In genomic region chr15:72585025-72585424, GRCh38 we compare ENCODE assay signal across 18 cellular contexts.
A peak's percentile ranks its signal among the peaks of the same experiment; 100 is the strongest.
DNase-seq lines count a peak whose midpoint lies in the region; ATAC-seq, FAIRE-seq and TF ChIP-seq lines count a peak whose summit lies in the region.
"Had no signal": no experiment of that assay in that cellular context is flagged by ENCODE, and none has a peak within 500 bp of the region (broad histone marks: within the 10 kb centered on the region; RNA-seq: fewer than 3 reads in every experiment).

No MANE protein-coding gene starts in this region.

- H2AFZ ChIP-seq in K562 (ENCODE audit: low read depth, low read length): no peak overlapping the region
- H2AFZ ChIP-seq: GM23248 had no signal

- CTCF ChIA-PET in activated naive CD4-positive, alpha-beta T cell treated with anti-CD3 and anti-CD28 coated beads, Interleukin-2, amount 10 ng/mL, durations not matched to agents 7 days and 5 days (lab: Charles Lee): interaction anchor here (1.0 to 1.5 kb wide), 3 partner anchors 10 to 272 kb away, joined by 3 to 4 read pairs (median 4); no protein-coding TSS in a partner anchor
- CTCF ChIA-PET in K562 (lab: Yijun Ruan, JAX; ENCODE audit: low intra/inter-chr PET ratio): no interaction called here

- no peak for TF ChIP-seq EP300 in K562 (IDR thresholded peaks at IDR 0.05; ENCODE audit: low read length)

- no peaks in the 10 kb centered on the region for H3K4me1 ChIP-seq in K562 (replicated peaks in 1 of 2; ENCODE audit: control insufficient read depth in 2 of 2, insufficient read depth in 2 of 2, low read length in 2 of 2)
- H3K4me1 ChIP-seq in spleen: no peaks in the 10 kb centered on the region
- no peaks in the 10 kb centered on the region for H3K4me1 ChIP-seq in BE2C
- H3K4me1 ChIP-seq: Caco-2, HAP-1 had no signal

- TF ChIP-seq POLR2A in K562 (conservative IDR thresholded peaks at IDR 0.05): no peak
- no peak for TF ChIP-seq POLR2A in spleen (IDR thresholded peaks at IDR 0.05)

- no peaks in the 10 kb centered on the region for H3K9me3 Mint-ChIP-seq in activated naive CD4-positive, alpha-beta T cell treated with anti-CD3 and anti-CD28 coated beads, Interleukin-2, amount 50 U/mL, for 24 hours
- no peaks in the 10 kb centered on the region for H3K9me3 Mint-ChIP-seq in activated naive CD4-positive, alpha-beta T cell treated with anti-CD3 and anti-CD28 coated beads, Interleukin-2, amount 10 ng/mL, durations not matched to agents 7 days and 5 days
- H3K9me3 Mint-ChIP-seq in HFFc6 (no peaks in the 10 kb centered on the region), naive B cell (no peaks in the 10 kb centered on the region)
- H3K9me3 Mint-ChIP-seq: CD4-positive, alpha-beta T cell had no signal

- no peaks in the 10 kb centered on the region for H3K27me3 ChIP-seq in K562 (ENCODE audit: control insufficient read depth in 2 of 2, insufficient read depth in 2 of 2, low read length in 2 of 2)
- no peaks in the 10 kb centered on the region for H3K27me3 ChIP-seq in spleen (replicated peaks in 1 of 7)
- H3K27me3 ChIP-seq in BE2C: no peaks in the 10 kb centered on the region

- H3K9me3 ChIP-seq in K562 (replicated peaks; ENCODE audit: control insufficient read depth, insufficient read depth, low read depth, low read length) (no peaks in the 10 kb centered on the region), spleen (no peaks in the 10 kb centered on the region), BE2C (no peaks in the 10 kb centered on the region)
- H3K9me3 ChIP-seq: Caco-2, HAP-1 had no signal

- H3K9me1 ChIP-seq in K562 (ENCODE audit: control insufficient read depth, insufficient read depth, low read length): no peaks in the 10 kb centered on the region

- H3K4me2 ChIP-seq in K562 (ENCODE audit: insufficient read depth, low read length): no peak overlapping the region

- H3K27ac ChIP-seq in K562 (ENCODE audit: extremely low read depth, low read depth, low read length): no peak overlapping the region
- H3K27ac ChIP-seq in spleen: no peak overlapping the region
- H3K27ac ChIP-seq: C4-2B, GM23248 had no signal

- peak overlapping the region; percentile 25 for H3K27ac Mint-ChIP-seq in activated naive CD4-positive, alpha-beta T cell treated with anti-CD3 and anti-CD28 coated beads, Interleukin-2, amount 50 U/mL, for 24 hours
- no peak overlapping the region for H3K27ac Mint-ChIP-seq in activated naive CD4-positive, alpha-beta T cell treated with anti-CD3 and anti-CD28 coated beads, Interleukin-2, amount 10 ng/mL, durations not matched to agents 7 days and 5 days
- peak overlapping the region; percentile 21; the same call in 1 of the 2 replicates for H3K27ac Mint-ChIP-seq in HFFc6
- peak overlapping the region in 4 of 6 donors; percentile 11 to 69 (median 18) for H3K27ac Mint-ChIP-seq in naive B cell
- H3K27ac Mint-ChIP-seq: CD4-positive, alpha-beta T cell had no signal

- peaks cover 13% of the 10 kb centered on the region for H3K36me3 Mint-ChIP-seq in activated naive CD4-positive, alpha-beta T cell treated with anti-CD3 and anti-CD28 coated beads, Interleukin-2, amount 50 U/mL, for 24 hours
- H3K36me3 Mint-ChIP-seq in activated naive CD4-positive, alpha-beta T cell treated with anti-CD3 and anti-CD28 coated beads, Interleukin-2, amount 10 ng/mL, durations not matched to agents 7 days and 5 days: peaks cover 34% of the 10 kb centered on the region
- H3K36me3 Mint-ChIP-seq in HFFc6 (ENCODE audit: low read depth): peaks cover 33% of the 10 kb centered on the region
- peaks cover 13 to 20% of the 10 kb centered on the region in 2 donors for H3K36me3 Mint-ChIP-seq in naive B cell

- H3K79me2 ChIP-seq in K562 (ENCODE audit: control insufficient read depth, insufficient read depth, low read length): no peaks in the 10 kb centered on the region

- no peak overlapping the region for H3K9ac ChIP-seq in K562 (ENCODE audit: insufficient read depth in 1 of 2, low read depth in 2 of 2, low read length in 2 of 2)
- H3K9ac ChIP-seq: GM23248 had no signal

- intact Hi-C loops in K562 (cut with micrococcal nuclease): loop anchor here (10.0 kb wide), 1 partner anchor 270 kb away; no protein-coding TSS in a partner anchor
- intact Hi-C loops in spleen (cut with DNase I; ENCODE audit: low total_unique reads): no loop called here

- no peaks in the 10 kb centered on the region for H3K4me1 Mint-ChIP-seq in activated naive CD4-positive, alpha-beta T cell treated with anti-CD3 and anti-CD28 coated beads, Interleukin-2, amount 50 U/mL, for 24 hours
- H3K4me1 Mint-ChIP-seq in activated naive CD4-positive, alpha-beta T cell treated with anti-CD3 and anti-CD28 coated beads, Interleukin-2, amount 10 ng/mL, durations not matched to agents 7 days and 5 days: no peaks in the 10 kb centered on the region
- H3K4me1 Mint-ChIP-seq in HFFc6 (ENCODE audit: low read depth): peaks cover 27% of the 10 kb centered on the region
- no peaks in the 10 kb centered on the region for H3K4me1 Mint-ChIP-seq in naive B cell

- POLR2A ChIA-PET in K562 (lab: Yijun Ruan, JAX): interaction anchor here (1.0 kb wide), 1 partner anchor 9 kb away, joined by 3 read pairs; no protein-coding TSS in a partner anchor

- no peaks in the 10 kb centered on the region for H4K20me1 ChIP-seq in K562 (replicated peaks; ENCODE audit: control insufficient read depth, insufficient read depth, low read length)

- no TSS peak for BruUV-seq in K562 (replicated peaks; lab: Mats Ljungman, UMichigan)

- no peak for DNase-seq in activated naive CD4-positive, alpha-beta T cell treated with anti-CD3 and anti-CD28 coated beads, Interleukin-2, amount 10 ng/mL, durations not matched to agents 7 days and 5 days
- DNase-seq in HFFc6: no peak
- no peak for DNase-seq in K562 (ENCODE audit: extremely low read depth in 1 of 4, low spot score in 3 of 4)
- DNase-seq in naive B cell: no peak
- DNase-seq in spleen: no peak
- DNase-seq in BE2C: no peak
- no peak for DNase-seq in NCI-H2196 treated with DMSO at 0.1 percent for 48 hours (lab: John Stamatoyannopoulos, UW; ENCODE audit: unreplicated experiment)
- DNase-seq: Caco-2; CD4-positive, alpha-beta T cell had no signal

- 100% methylated on average over 2 of the region's 2 CpGs for WGBS in K562 (ENCODE audit: insufficient coverage, low coverage, missing lambda C conversion rate)
- WGBS in spleen, 5 donors: 94 to 98% (median 94%) methylated on average over 2 of the region's 2 CpGs

- in situ Hi-C loops in K562 (cut with MboI): loop anchor here (10.0 kb wide), 1 partner anchor 240 kb away; no protein-coding TSS in a partner anchor

- FAIRE-seq in K562 (lab: Jason Lieb, UNC): peak; percentile 6
- FAIRE-seq: D721Med, G401.6, GM12891, GM19239, HTR-8/SVneo had no signal

- H3K4me3 Mint-ChIP-seq in activated naive CD4-positive, alpha-beta T cell treated with anti-CD3 and anti-CD28 coated beads, Interleukin-2, amount 50 U/mL, for 24 hours: no peak overlapping the region
- no peak overlapping the region for H3K4me3 Mint-ChIP-seq in activated naive CD4-positive, alpha-beta T cell treated with anti-CD3 and anti-CD28 coated beads, Interleukin-2, amount 10 ng/mL, durations not matched to agents 7 days and 5 days
- H3K4me3 Mint-ChIP-seq in HFFc6 (no peak overlapping the region), naive B cell (no peak overlapping the region)
- H3K4me3 Mint-ChIP-seq: CD4-positive, alpha-beta T cell had no signal

- no peak for TF ChIP-seq RAD21 in K562 (CRISPR knock-in tag; conservative IDR thresholded peaks at IDR 0.05 in 1 of 2, IDR thresholded peaks at IDR 0.05 in 1 of 2)

- H3K36me3 ChIP-seq in K562 (ENCODE audit: control insufficient read depth, insufficient read depth, low read length): peaks cover 57% of the 10 kb centered on the region
- peaks cover 0 to 74% (median 47%) of the 10 kb centered on the region in 6 donors for H3K36me3 ChIP-seq in spleen
- peaks cover 32% of the 10 kb centered on the region for H3K36me3 ChIP-seq in BE2C

- no peak for ATAC-seq in K562
- no peak for ATAC-seq in naive B cell (ENCODE audit: low read depth in 2 of 2)

- H3K4me3 ChIP-seq in K562 (no peak overlapping the region), spleen (no peak overlapping the region), BE2C (ENCODE audit: low read depth, low read length) (no peak overlapping the region)
- H3K4me3 ChIP-seq: GM23248, HAP-1 had no signal

- TF ChIP-seq CTCF in HFFc6 (IDR thresholded peaks at IDR 0.05) (no peak), K562 (IDR thresholded peaks at IDR 0.05 in 2 of 3, conservative IDR thresholded peaks at IDR 0.05 in 1 of 3; ENCODE audit: insufficient read depth in 2 of 3, low read depth in 1 of 3, low read length in 3 of 3) (no peak), spleen (IDR thresholded peaks at IDR 0.05 in 8 of 11, conservative IDR thresholded peaks at IDR 0.05 in 3 of 11) (no peak), BE2C (IDR thresholded peaks at IDR 0.05; ENCODE audit: low read depth, low read length) (no peak)

- H3K27me3 Mint-ChIP-seq in activated naive CD4-positive, alpha-beta T cell treated with anti-CD3 and anti-CD28 coated beads, Interleukin-2, amount 50 U/mL, for 24 hours: no peaks in the 10 kb centered on the region
- H3K27me3 Mint-ChIP-seq in activated naive CD4-positive, alpha-beta T cell treated with anti-CD3 and anti-CD28 coated beads, Interleukin-2, amount 10 ng/mL, durations not matched to agents 7 days and 5 days: no peaks in the 10 kb centered on the region
- peaks cover 1% of the 10 kb centered on the region; the same call in 1 of the 2 replicates for H3K27me3 Mint-ChIP-seq in HFFc6 (ENCODE audit: insufficient read depth)
- no peaks in the 10 kb centered on the region for H3K27me3 Mint-ChIP-seq in naive B cell
- H3K27me3 Mint-ChIP-seq: CD4-positive, alpha-beta T cell had no signal

TF ChIP-seq in K562, 482 proteins besides CTCF, POLR2A, EP300 and RAD21 (continues in another document):
- TF ChIP-seq, protein P1, sequence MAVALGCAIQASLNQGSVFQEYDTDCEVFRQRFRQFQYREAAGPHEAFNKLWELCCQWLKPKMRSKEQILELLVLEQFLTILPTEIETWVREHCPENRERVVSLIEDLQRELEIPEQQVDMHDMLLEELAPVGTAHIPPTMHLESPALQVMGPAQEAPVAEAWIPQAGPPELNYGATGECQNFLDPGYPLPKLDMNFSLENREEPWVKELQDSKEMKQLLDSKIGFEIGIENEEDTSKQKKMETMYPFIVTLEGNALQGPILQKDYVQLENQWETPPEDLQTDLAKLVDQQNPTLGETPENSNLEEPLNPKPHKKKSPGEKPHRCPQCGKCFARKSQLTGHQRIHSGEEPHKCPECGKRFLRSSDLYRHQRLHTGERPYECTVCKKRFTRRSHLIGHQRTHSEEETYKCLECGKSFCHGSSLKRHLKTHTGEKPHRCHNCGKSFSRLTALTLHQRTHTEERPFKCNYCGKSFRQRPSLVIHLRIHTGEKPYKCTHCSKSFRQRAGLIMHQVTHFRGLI (CRISPR knock-in tag; IDR thresholded peaks at IDR 0.05): no peak
- no peak for TF ChIP-seq EGR1 (conservative IDR thresholded peaks at IDR 0.05)
- TF ChIP-seq ZNF347 (CRISPR knock-in tag; IDR thresholded peaks at IDR 0.05; ENCODE audit: low read depth): no peak
- no peak for TF ChIP-seq ZNF316 (IDR thresholded peaks at IDR 0.05)
- TF ChIP-seq ZNF707 (CRISPR knock-in tag; conservative IDR thresholded peaks at IDR 0.05): no peak
- TF ChIP-seq TCF7L2 (IDR thresholded peaks at IDR 0.05; ENCODE audit: low read depth, low read length): no peak
